1 cellular context compared by ENCODE assay signal in genomic region chr9:127397722-127398647, GRCh38.
TF ChIP-seq lines count a peak whose summit lies in the region.

No MANE protein-coding gene starts in this region.

TF ChIP-seq in HEK293, 187 proteins besides CTCF, POLR2A, EP300 and RAD21 (continued from another document and continues in another):
- TF ChIP-seq PRDM2 (tag by site-specific recombination; IDR thresholded peaks at IDR 0.05; ENCODE audit: borderline replicate concordance) (no peak), ZNF501 (tag by site-specific recombination; IDR thresholded peaks at IDR 0.05) (0 out of 2 replicates have a peak, but pooled peaks have one; percentile 33), ZNF404 (tag by site-specific recombination; IDR thresholded peaks at IDR 0.05) (no peak), ZNF600 (tag by site-specific recombination; IDR thresholded peaks at IDR 0.05) (0 out of 2 replicates have a peak, but pooled peaks have one; percentile 44), ZBTB48 (tag by site-specific recombination; IDR thresholded peaks at IDR 0.05) (0 out of 2 replicates have a peak, but pooled peaks have one; percentile 22), ZNF510 (tag by site-specific recombination; IDR thresholded peaks at IDR 0.05; ENCODE audit: insufficient replicate concordance) (no peak), YY1 (tag by site-specific recombination; IDR thresholded peaks at IDR 0.05) (no peak), ZFP41 (tag by site-specific recombination; IDR thresholded peaks at IDR 0.05; ENCODE audit: borderline replicate concordance) (no peak), ZNF785 (tag by site-specific recombination; IDR thresholded peaks at IDR 0.05) (no peak), ZNF423 (tag by site-specific recombination; IDR thresholded peaks at IDR 0.05) (no peak), ZNF214 (tag by site-specific recombination; IDR thresholded peaks at IDR 0.05; ENCODE audit: borderline replicate concordance) (no peak), WT1 (tag by site-specific recombination; IDR thresholded peaks at IDR 0.05) (no peak), ZNF555 (tag by site-specific recombination; conservative IDR thresholded peaks at IDR 0.05) (no peak), SP3 (tag by site-specific recombination; IDR thresholded peaks at IDR 0.05) (no peak), ZNF354C (tag by site-specific recombination; IDR thresholded peaks at IDR 0.05; ENCODE audit: borderline replicate concordance, low read depth) (no peak), ZBTB44 (tag by site-specific recombination; IDR thresholded peaks at IDR 0.05) (no peak), PBX3 (CRISPR knock-in tag; IDR thresholded peaks at IDR 0.05) (no peak; the same call in none of the 2 replicates), SETDB1 (IDR thresholded peaks at IDR 0.05; ENCODE audit: insufficient read length, low read length) (no peak), ZBTB26 (tag by site-specific recombination; optimal IDR thresholded peaks at IDR 0.05) (peak; percentile 55), ZNF654 (tag by site-specific recombination; IDR thresholded peaks at IDR 0.05; ENCODE audit: low read depth) (peak; percentile 31), ZSCAN5A (tag by site-specific recombination; IDR thresholded peaks at IDR 0.05) (no peak), ZNF610 (tag by site-specific recombination; IDR thresholded peaks at IDR 0.05; ENCODE audit: borderline replicate concordance) (no peak), SP7 (tag by site-specific recombination; IDR thresholded peaks at IDR 0.05) (peak; percentile 31; the same call in 1 of the 2 replicates), ZNF155 (tag by site-specific recombination; IDR thresholded peaks at IDR 0.05) (no peak), ZNF704 (tag by site-specific recombination; IDR thresholded peaks at IDR 0.05) (no peak), ZSCAN18 (tag by site-specific recombination; IDR thresholded peaks at IDR 0.05) (no peak), ZNF513 (tag by site-specific recombination; IDR thresholded peaks at IDR 0.05) (no peak), GLIS2 (tag by site-specific recombination; IDR thresholded peaks at IDR 0.05) (peak; percentile 88), ZNF292 (tag by site-specific recombination; IDR thresholded peaks at IDR 0.05; ENCODE audit: borderline replicate concordance, low read depth) (no peak), GLI4 (tag by site-specific recombination; IDR thresholded peaks at IDR 0.05) (no peak), ZBTB20 (tag by site-specific recombination; IDR thresholded peaks at IDR 0.05) (no peak), ZNF514 (tag by site-specific recombination; IDR thresholded peaks at IDR 0.05) (no peak), ZNF843 (tag by site-specific recombination; IDR thresholded peaks at IDR 0.05) (peak; percentile 25; the same call in 1 of the 2 replicates), ZNF639 (tag by site-specific recombination; IDR thresholded peaks at IDR 0.05) (no peak), ZNF677 (tag by site-specific recombination; IDR thresholded peaks at IDR 0.05) (no peak), ZNF792 (tag by site-specific recombination; IDR thresholded peaks at IDR 0.05) (no peak), SCRT1 (tag by site-specific recombination; IDR thresholded peaks at IDR 0.05; ENCODE audit: borderline replicate concordance) (no peak), KLF16 (tag by site-specific recombination; IDR thresholded peaks at IDR 0.05) (no peak), ZNF391 (tag by site-specific recombination; IDR thresholded peaks at IDR 0.05; ENCODE audit: borderline replicate concordance, low read depth) (no peak), ZFP37 (tag by site-specific recombination; IDR thresholded peaks at IDR 0.05) (no peak), TRIM28 (IDR thresholded peaks at IDR 0.05; ENCODE audit: borderline replicate concordance, low read length) (no peak), ZNF202 (tag by site-specific recombination; IDR thresholded peaks at IDR 0.05; ENCODE audit: borderline replicate concordance) (no peak), GFI1B (tag by site-specific recombination; IDR thresholded peaks at IDR 0.05) (no peak), ZNF221 (tag by site-specific recombination; IDR thresholded peaks at IDR 0.05; ENCODE audit: borderline replicate concordance) (no peak), ZNF701 (tag by site-specific recombination; IDR thresholded peaks at IDR 0.05) (no peak), ZNF645 (tag by site-specific recombination; IDR thresholded peaks at IDR 0.05) (no peak), KLF1 (tag by site-specific recombination; IDR thresholded peaks at IDR 0.05) (no peak), ZNF580 (tag by site-specific recombination; IDR thresholded peaks at IDR 0.05) (no peak)
